In the genomic region with DNA sequence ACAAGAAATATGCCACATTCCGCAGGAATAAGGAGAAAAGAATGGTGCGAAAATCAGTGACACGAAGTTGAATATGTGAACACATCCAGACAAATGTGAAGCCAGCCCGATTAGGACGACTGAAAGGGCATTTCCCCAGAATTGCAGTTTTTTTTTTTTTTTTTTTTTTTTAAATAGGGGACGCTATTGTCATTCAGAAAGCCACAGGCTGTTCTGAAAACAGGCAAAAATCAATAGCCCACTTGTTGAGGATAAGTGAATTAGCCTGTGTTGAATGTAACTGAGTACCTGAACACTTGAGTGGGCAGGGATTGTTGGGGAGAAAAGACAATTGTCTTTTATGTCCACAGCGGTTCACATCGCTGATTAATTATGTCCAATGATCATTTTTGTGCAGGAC, we compare ENCODE assay signal across 1 cellular context.
TF ChIP-seq lines count a peak whose summit lies in the region.

No MANE protein-coding gene starts in this region.

TF ChIP-seq in H1, 55 proteins besides CTCF, POLR2A, EP300 and RAD21:
- no peak for TF ChIP-seq PHF8 (conservative IDR thresholded peaks at IDR 0.05; ENCODE audit: low read depth, low read length)
- peak; percentile 73; the same call in 1 of the 2 replicates for TF ChIP-seq POU5F1 (IDR thresholded peaks at IDR 0.05; ENCODE audit: low read depth, low read length)
